In genomic region chr4:2699534-2699933, GRCh38 we compare ENCODE assay signal across 19 cellular contexts. TPM values are rescaled to one million over a fixed set of nuclear protein-coding genes. Genes with fewer than 3 reads are reported as not detected.
DNase-seq lines count a peak whose midpoint lies in the region; ATAC-seq and TF ChIP-seq lines count a peak whose summit lies in the region.
"Had no signal": no experiment of that assay in that cellular context is flagged by ENCODE, and none has a peak within 500 bp of the region (broad histone marks: within the 10 kb centered on the region; RNA-seq: fewer than 3 reads in every experiment).

No MANE protein-coding gene starts in this region.

- no peaks in the 10 kb centered on the region for H3K9me3 Mint-ChIP-seq in activated T-cell treated with anti-CD3 and anti-CD28 coated beads, Interleukin-2, amount 50 U/mL, for 24 hours
- no peaks in the 10 kb centered on the region for H3K9me3 Mint-ChIP-seq in activated T-cell treated with anti-CD3 and anti-CD28 coated beads, Interleukin-2, amount 50 U/mL, for 4 hours
- no peaks in the 10 kb centered on the region for H3K9me3 Mint-ChIP-seq in CD8-positive, alpha-beta T cell
- no peaks in the 10 kb centered on the region for H3K9me3 Mint-ChIP-seq in activated T-helper 17 cell treated with anti-CD3 and anti-CD28 coated beads, Interleukin-2, amount 50 U/mL, for 72 hours
- H3K9me3 Mint-ChIP-seq: CD4-positive, CD25-positive, alpha-beta regulatory T cell had no signal

- no peak overlapping the region for H3K4me3 Mint-ChIP-seq in activated T-cell treated with anti-CD3 and anti-CD28 coated beads, Interleukin-2, amount 50 U/mL, for 24 hours
- no peak overlapping the region for H3K4me3 Mint-ChIP-seq in activated T-cell treated with anti-CD3 and anti-CD28 coated beads, Interleukin-2, amount 50 U/mL, for 4 hours
- no peak overlapping the region for H3K4me3 Mint-ChIP-seq in CD8-positive, alpha-beta T cell
- no peak overlapping the region for H3K4me3 Mint-ChIP-seq in activated T-helper 17 cell treated with anti-CD3 and anti-CD28 coated beads, Interleukin-2, amount 50 U/mL, for 72 hours
- H3K4me3 Mint-ChIP-seq: CD4-positive, CD25-positive, alpha-beta regulatory T cell had no signal

- no peaks in the 10 kb centered on the region for H3K4me1 ChIP-seq in CD8-positive, alpha-beta T cell (ENCODE audit: insufficient read depth, low read length)

- H3K4me1 Mint-ChIP-seq in activated T-cell treated with anti-CD3 and anti-CD28 coated beads, Interleukin-2, amount 50 U/mL, for 24 hours (ENCODE audit: low read depth): peaks cover 10% of the 10 kb centered on the region
- no peaks in the 10 kb centered on the region for H3K4me1 Mint-ChIP-seq in activated T-cell treated with anti-CD3 and anti-CD28 coated beads, Interleukin-2, amount 50 U/mL, for 4 hours (ENCODE audit: low read depth)
- H3K4me1 Mint-ChIP-seq in CD8-positive, alpha-beta T cell (ENCODE audit: low read depth): no peaks in the 10 kb centered on the region
- no peaks in the 10 kb centered on the region for H3K4me1 Mint-ChIP-seq in activated T-helper 17 cell treated with anti-CD3 and anti-CD28 coated beads, Interleukin-2, amount 50 U/mL, for 72 hours

- no peak for TF ChIP-seq CTCF in CD8-positive, alpha-beta T cell (IDR thresholded peaks at IDR 0.05)
- no peak for TF ChIP-seq CTCF in RWPE1 (conservative IDR thresholded peaks at IDR 0.05; ENCODE audit: low read depth)

- H3K36me3 Mint-ChIP-seq in activated T-cell treated with anti-CD3 and anti-CD28 coated beads, Interleukin-2, amount 50 U/mL, for 24 hours (ENCODE audit: low read depth): peaks cover 97% of the 10 kb centered on the region
- H3K36me3 Mint-ChIP-seq in activated T-cell treated with anti-CD3 and anti-CD28 coated beads, Interleukin-2, amount 50 U/mL, for 4 hours (ENCODE audit: insufficient read depth): peaks cover 50% of the 10 kb centered on the region
- H3K36me3 Mint-ChIP-seq in CD8-positive, alpha-beta T cell: peaks cover 89% of the 10 kb centered on the region
- H3K36me3 Mint-ChIP-seq in activated T-helper 17 cell treated with anti-CD3 and anti-CD28 coated beads, Interleukin-2, amount 50 U/mL, for 72 hours (ENCODE audit: low read depth): peaks cover 99% of the 10 kb centered on the region

- no peak for ATAC-seq in activated T-cell treated with anti-CD3 and anti-CD28 coated beads, Interleukin-2, amount 50 U/mL, for 4 hours
- ATAC-seq in CD8-positive, alpha-beta T cell: no peak
- ATAC-seq in activated T-helper 17 cell treated with anti-CD3 and anti-CD28 coated beads, Interleukin-2, amount 50 U/mL, for 72 hours (replicated peaks): no peak
- ATAC-seq in GM21619 (IDR thresholded peaks at IDR 0.05; ENCODE audit: unreplicated experiment): no peak

- H3K27me3 Mint-ChIP-seq in activated T-cell treated with anti-CD3 and anti-CD28 coated beads, Interleukin-2, amount 50 U/mL, for 24 hours: no peaks in the 10 kb centered on the region
- no peaks in the 10 kb centered on the region for H3K27me3 Mint-ChIP-seq in activated T-cell treated with anti-CD3 and anti-CD28 coated beads, Interleukin-2, amount 50 U/mL, for 4 hours (ENCODE audit: low read depth)
- no peaks in the 10 kb centered on the region for H3K27me3 Mint-ChIP-seq in CD8-positive, alpha-beta T cell (ENCODE audit: low read depth)
- no peaks in the 10 kb centered on the region for H3K27me3 Mint-ChIP-seq in activated T-helper 17 cell treated with anti-CD3 and anti-CD28 coated beads, Interleukin-2, amount 50 U/mL, for 72 hours
- H3K27me3 Mint-ChIP-seq: CD4-positive, CD25-positive, alpha-beta regulatory T cell had no signal

- POLR2A ChIA-PET in CD8-positive, alpha-beta T cell (lab: Charles Lee): no interaction called here
- POLR2A ChIA-PET in RWPE1 (lab: Yijun Ruan, JAX; ENCODE audit: low non-redundant PET): no interaction called here

- peak overlapping the region; percentile 76 for H3K27ac Mint-ChIP-seq in activated T-cell treated with anti-CD3 and anti-CD28 coated beads, Interleukin-2, amount 50 U/mL, for 24 hours
- peak overlapping the region; percentile 11 for H3K27ac Mint-ChIP-seq in CD8-positive, alpha-beta T cell
- H3K27ac Mint-ChIP-seq in activated T-helper 17 cell treated with anti-CD3 and anti-CD28 coated beads, Interleukin-2, amount 50 U/mL, for 72 hours: peak overlapping the region; percentile 39
- H3K27ac Mint-ChIP-seq: CD4-positive, CD25-positive, alpha-beta regulatory T cell had no signal

- no peaks in the 10 kb centered on the region for H3K27me3 ChIP-seq in CD8-positive, alpha-beta T cell (ENCODE audit: insufficient read depth, low read length)

- CTCF ChIA-PET in CD8-positive, alpha-beta T cell (lab: Charles Lee): no interaction called here
- CTCF ChIA-PET in RWPE1 (lab: Yijun Ruan, JAX): no interaction called here

- intact Hi-C loops in CD8-positive, alpha-beta T cell (cut with DNase I, micrococcal nuclease): no loop called here

- H3K36me3 ChIP-seq in CD8-positive, alpha-beta T cell (ENCODE audit: insufficient read depth, low read length): peaks cover 58% of the 10 kb centered on the region

- no peak overlapping the region for H3K4me3 ChIP-seq in CD8-positive, alpha-beta T cell (ENCODE audit: low read depth, low read length)

- H3K27ac ChIP-seq in CD8-positive, alpha-beta T cell (ENCODE audit: low read depth, low read length): no peak overlapping the region
- no peak overlapping the region for H3K27ac ChIP-seq in RWPE1
- H3K27ac ChIP-seq: KMS-11 had no signal

- DNase-seq in activated T-cell treated with anti-CD3 and anti-CD28 coated beads, Interleukin-2, amount 50 U/mL, for 24 hours: no peak
- no peak for DNase-seq in activated T-cell treated with anti-CD3 and anti-CD28 coated beads, Interleukin-2, amount 50 U/mL, for 4 hours
- no peak for DNase-seq in CD8-positive, alpha-beta T cell
- DNase-seq in mesenteric fat pad (ENCODE audit: low spot score) (peak; percentile 5), RWPE1 (ENCODE audit: low spot score) (no peak), epidermal melanocyte (ENCODE audit: insufficient read length, low spot score) (no peak)
- DNase-seq: ACHN; AML-193; Calu3; CD4-positive, CD25-positive, alpha-beta regulatory T cell; DMS53; NCI-H1048; NCI-H1436 treated with DMSO at 0.1 percent for 48 hours; NCI-H2029 treated with DMSO at 0.1 percent for 48 hours; NCI-H510A; NCI-H774 had no signal

- no peaks in the 10 kb centered on the region for H3K9me3 ChIP-seq in CD8-positive, alpha-beta T cell (ENCODE audit: low read length)

RNA-seq across cellular contexts. Expression of gene TNIP2, which starts 56.6 kb away (rescaled TPM):
- 100 to 1,000 TPM in 2 of 3 donors, 10 to 100 TPM in 1; 95.4 to 116 (median 101) TPM for total RNA-seq in activated T-cell treated with anti-CD3 and anti-CD28 coated beads, Interleukin-2, amount 50 U/mL, for 4 hours
- total RNA-seq in CD8-positive, alpha-beta T cell: 10 to 100 TPM; 50.9 to 56.5 TPM
- 100 to 1,000 TPM in 1 of 2 donors, 10 to 100 TPM in 1; 80.1 to 110 TPM for total RNA-seq in activated T-helper 17 cell treated with anti-CD3 and anti-CD28 coated beads, Interleukin-2, amount 50 U/mL, for 72 hours
- 49.5 TPM for total RNA-seq in mesenteric fat pad

Comparison
In these comparisons a context has a peak if more than half of its experiments do, and no peak if none do; other contexts are left out.
1. H3K27ac Mint-ChIP-seq: peak in every context shown above with its lines; median percentile 76 in activated T-cell treated with anti-CD3 and anti-CD28 coated beads, Interleukin-2, amount 50 U/mL, for 24 hours; 39 in activated T-helper 17 cell treated with anti-CD3 and anti-CD28 coated beads, Interleukin-2, amount 50 U/mL, for 72 hours; 11 in CD8-positive, alpha-beta T cell.